Comparison of ENCODE assay signal across 8 cellular contexts in the genomic region with DNA sequence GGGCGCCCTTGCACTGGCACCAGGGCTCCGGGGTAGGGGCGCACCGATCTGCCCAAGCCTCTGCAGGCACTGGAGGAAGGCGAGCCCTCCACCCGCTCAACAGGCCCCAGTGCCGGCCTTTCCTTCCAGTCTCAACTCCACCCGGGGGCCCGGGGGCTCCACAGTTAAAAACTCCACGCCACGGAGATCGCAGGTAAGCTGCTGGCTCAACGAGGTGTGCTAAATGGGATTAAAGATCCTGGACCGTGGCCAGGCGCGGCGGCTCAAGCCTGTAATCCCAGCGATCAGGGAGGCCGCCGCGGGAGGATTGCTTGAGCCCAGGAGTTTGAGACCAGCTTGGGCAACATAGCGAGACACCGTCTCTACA. TPM values are rescaled to one million over a fixed set of nuclear protein-coding genes. Genes with fewer than 3 reads are reported as not detected.
DNase-seq lines count a peak whose midpoint lies in the region; ATAC-seq and TF ChIP-seq lines count a peak whose summit lies in the region.

No MANE protein-coding gene starts in this region.

- TF ChIP-seq CTCF in RWPE1 (conservative IDR thresholded peaks at IDR 0.05; ENCODE audit: low read depth) (no peak), epithelial cell of proximal tubule (conservative IDR thresholded peaks at IDR 0.05; ENCODE audit: low read depth, low read length) (no peak), ovary (IDR thresholded peaks at IDR 0.05) (no peak)

- H3K4me1 ChIP-seq in ovary (ENCODE audit: insufficient read depth), result no peaks in the 10 kb centered on the region

- ATAC-seq in HG02840 (IDR thresholded peaks at IDR 0.05; ENCODE audit: low FRiP score, unreplicated experiment), result no peak

- DNase-seq in D341Med (ENCODE audit: low spot score) (peak; percentile 65), RWPE1 (ENCODE audit: low spot score) (no peak), epithelial cell of proximal tubule (ENCODE audit: low read depth) (no peak), ovary (peak in 4 of 5 donors; percentile 32 to 68 (median 54)), CD1c-positive myeloid dendritic cell (ENCODE audit: extremely low spot score) (no peak), SHP77 treated with DMSO at 0.1 percent for 48 hours (lab: John Stamatoyannopoulos, UW) (no peak), dermis blood vessel endothelial cell (no peak)

- H3K27ac ChIP-seq in RWPE1 (peak overlapping the region; percentile 83), ovary (peak overlapping the region in 1 of 2 donors; percentile 87)

- H3K4me3 ChIP-seq in epithelial cell of proximal tubule (ENCODE audit: low read depth, low read length), result peak overlapping the region; percentile 98
- peak overlapping the region; percentile 59 for H3K4me3 ChIP-seq in ovary

- H3K36me3 ChIP-seq in ovary, result no peaks in the 10 kb centered on the region

- CTCF ChIA-PET in RWPE1 (lab: Yijun Ruan, JAX), result no interaction called here

- 69 to 79% (median 79%) methylated on average over 23 of the region's 23 CpGs for WGBS in ovary, 3 donors

- intact Hi-C loops in ovary (cut with DNase I), result loop anchor here in 1 of 4 donors (5.0 kb wide), 1 partner anchor 294 kb away; no protein-coding TSS in a partner anchor

- POLR2A ChIA-PET in RWPE1 (lab: Yijun Ruan, JAX; ENCODE audit: low non-redundant PET), result no interaction called here

- no peaks in the 10 kb centered on the region for H3K9me3 ChIP-seq in ovary

- TF ChIP-seq EP300 in ovary (IDR thresholded peaks at IDR 0.05), result no peak

- no peaks in the 10 kb centered on the region for H3K27me3 ChIP-seq in ovary

- no peak for TF ChIP-seq POLR2A in ovary (IDR thresholded peaks at IDR 0.05)

RNA-seq across cellular contexts. Expression of a gene that starts 0.5 kb away (rescaled TPM):
- total RNA-seq in epithelial cell of proximal tubule (0.12 and 0.72 TPM in 2 replicates), ovary (1 to 10 TPM in 5 of 7 donors, under 1 TPM in 2; 0.69 to 2.9 (median 1.5) TPM), dermis blood vessel endothelial cell (0.65 and 0.68 TPM in 2 replicates)
- polyA plus RNA-seq in ovary, result under 1 TPM; 0.58 to 0.68 TPM

RNA-seq across cellular contexts. Expression of a gene that starts 0.6 kb away (rescaled TPM):
- total RNA-seq in epithelial cell of proximal tubule, result 37.6 and 49.2 TPM in 2 replicates
- 10 to 100 TPM; 17.3 to 31.8 (median 29.0) TPM for total RNA-seq in ovary
- polyA plus RNA-seq in ovary, result 10 to 100 TPM; 11.3 to 19.8 TPM
- 36.1 and 40.6 TPM in 2 replicates for total RNA-seq in dermis blood vessel endothelial cell

Comparison
In these comparisons a context has a peak if more than half of its experiments do, and no peak if none do; other contexts are left out.
1. DNase-seq: peak in D341Med (single experiment) and ovary (4 of 5); none in RWPE1 (single experiment), epithelial cell of proximal tubule (single experiment), CD1c-positive myeloid dendritic cell (single experiment), SHP77 treated with DMSO at 0.1 percent for 48 hours (single experiment) and dermis blood vessel endothelial cell (single experiment).